ENCODE assay signal across 9 cellular contexts in genomic region chr5:141913560-141913959, GRCh38. TPM values are rescaled to one million over a fixed set of nuclear protein-coding genes. Genes with fewer than 3 reads are reported as not detected.
DNase-seq lines count a peak whose midpoint lies in the region; ATAC-seq and TF ChIP-seq lines count a peak whose summit lies in the region.
"Had no signal": no experiment of that assay in that cellular context is flagged by ENCODE, and none has a peak within 500 bp of the region (broad histone marks: within the 10 kb centered on the region; RNA-seq: fewer than 3 reads in every experiment).

No MANE protein-coding gene starts in this region.

- H2AFZ ChIP-seq in SU-DHL-6 (ENCODE audit: low read depth, low read length, severe bottlenecking): peak overlapping the region; percentile 54

- H3K9ac ChIP-seq in SU-DHL-6 (ENCODE audit: low read length): no peak overlapping the region

- H3K9me2 ChIP-seq in SU-DHL-6 (replicated peaks; ENCODE audit: insufficient read depth, low read length): no peaks in the 10 kb centered on the region

- H3K27me3 ChIP-seq in SU-DHL-6 (ENCODE audit: low read length) (no peaks in the 10 kb centered on the region), sigmoid colon (no peaks in the 10 kb centered on the region)

- H3K4me3 ChIP-seq in SU-DHL-6 (ENCODE audit: insufficient read depth, low read length, poor library complexity, severe bottlenecking) (no peak overlapping the region), sigmoid colon (peak overlapping the region; percentile 5 to 50 (median 42))

- H3F3A ChIP-seq in SU-DHL-6 (ENCODE audit: insufficient read depth): no peaks in the 10 kb centered on the region

- H3K4me2 ChIP-seq in SU-DHL-6 (ENCODE audit: low read depth, low read length, poor library complexity, severe bottlenecking): peak overlapping the region; percentile 9

- no peak for TF ChIP-seq POLR2A in sigmoid colon (IDR thresholded peaks at IDR 0.05)

- no peak for ATAC-seq in HG02610 (IDR thresholded peaks at IDR 0.05; ENCODE audit: unreplicated experiment)

- H3K36me3 ChIP-seq in SU-DHL-6 (ENCODE audit: low read length) (no peaks in the 10 kb centered on the region), sigmoid colon (no peaks in the 10 kb centered on the region)

- no peaks in the 10 kb centered on the region for H4K20me1 ChIP-seq in SU-DHL-6 (ENCODE audit: low read depth, low read length)

- no peaks in the 10 kb centered on the region for H3K79me2 ChIP-seq in SU-DHL-6 (ENCODE audit: insufficient read depth, low read length)

- H3K27ac ChIP-seq in SU-DHL-6 (ENCODE audit: low read depth, low read length): no peak overlapping the region
- H3K27ac ChIP-seq in sigmoid colon: peak overlapping the region in 1 of 4 donors; percentile 37

- intact Hi-C loops in head of caudate nucleus (cut with DNase I) (no loop called here), sigmoid colon (cut with DNase I) (no loop called here)

- no peak for TF ChIP-seq CTCF in SU-DHL-6 (IDR thresholded peaks at IDR 0.05; ENCODE audit: insufficient read depth, low read length, poor library complexity, severe bottlenecking)
- TF ChIP-seq CTCF in sigmoid colon (IDR thresholded peaks at IDR 0.05): no peak

- DNase-seq in GM03348 (ENCODE audit: low spot score) (peak; percentile 18), head of caudate nucleus (peak in 40 of 42 donors; percentile 17 to 79 (median 55)), sigmoid colon (no peak), iPS-NIHi7 (ENCODE audit: extremely low spot score) (no peak), NCI-H510A treated with DMSO at 0.1 percent for 48 hours (lab: John Stamatoyannopoulos, UW) (no peak), NCI-H69 (lab: John Stamatoyannopoulos, UW) (no peak)

- no peak for TF ChIP-seq EP300 in sigmoid colon (IDR thresholded peaks at IDR 0.05)

- 31 to 32% methylated on average over 10 of the region's 10 CpGs for WGBS in sigmoid colon, 2 donors

- H3K9me3 ChIP-seq in SU-DHL-6 (ENCODE audit: insufficient read depth, low read length) (no peaks in the 10 kb centered on the region), sigmoid colon (no peaks in the 10 kb centered on the region)

- peaks cover 0 to 15% (median 13%) of the 10 kb centered on the region in 4 donors for H3K4me1 ChIP-seq in sigmoid colon

RNA-seq across cellular contexts. Expression of gene DELE1, which starts 10.1 kb away (rescaled TPM):
- total RNA-seq in sigmoid colon: 10 to 100 TPM; 47.7 to 88.3 (median 69.1) TPM
- 10 to 100 TPM; 34.2 to 52.6 (median 41.2) TPM for polyA plus RNA-seq in sigmoid colon

RNA-seq across cellular contexts. Expression of gene PCDH1, which starts 35.4 kb away (rescaled TPM):
- total RNA-seq in sigmoid colon: 10 to 100 TPM in 3 of 4 donors, 1 to 10 TPM in 1; 8.6 to 19.4 (median 13.4) TPM
- 10 to 100 TPM in 2 of 3 donors, 1 to 10 TPM in 1; 9.0 to 47.2 (median 11.8) TPM for polyA plus RNA-seq in sigmoid colon

RNA-seq across cellular contexts. Expression of gene PCDH12, which starts 44.4 kb away (rescaled TPM):
- 1 to 10 TPM in 3 of 4 donors, under 1 TPM in 1; 0.55 to 6.2 (median 2.9) TPM for total RNA-seq in sigmoid colon
- under 1 TPM; 0.23 to 0.69 (median 0.60) TPM for polyA plus RNA-seq in sigmoid colon
- total RNA-seq: H4 had no signal

RNA-seq across cellular contexts. Expression of gene RNF14, which starts 55.3 kb away (rescaled TPM):
- total RNA-seq in sigmoid colon: 10 to 100 TPM; 30.7 to 70.1 (median 53.5) TPM
- polyA plus RNA-seq in sigmoid colon: 10 to 100 TPM; 31.5 to 43.2 (median 42.6) TPM

Comparison
In these comparisons a context has a peak if more than half of its experiments do, and no peak if none do; other contexts are left out.
1. DNase-seq: peak in GM03348 (single experiment) and head of caudate nucleus (40 of 42); none in sigmoid colon (single experiment), iPS-NIHi7 (single experiment), NCI-H510A treated with DMSO at 0.1 percent for 48 hours (single experiment) and NCI-H69 (single experiment).